ENCODE assay signal across 20 cellular contexts in the genomic region with DNA sequence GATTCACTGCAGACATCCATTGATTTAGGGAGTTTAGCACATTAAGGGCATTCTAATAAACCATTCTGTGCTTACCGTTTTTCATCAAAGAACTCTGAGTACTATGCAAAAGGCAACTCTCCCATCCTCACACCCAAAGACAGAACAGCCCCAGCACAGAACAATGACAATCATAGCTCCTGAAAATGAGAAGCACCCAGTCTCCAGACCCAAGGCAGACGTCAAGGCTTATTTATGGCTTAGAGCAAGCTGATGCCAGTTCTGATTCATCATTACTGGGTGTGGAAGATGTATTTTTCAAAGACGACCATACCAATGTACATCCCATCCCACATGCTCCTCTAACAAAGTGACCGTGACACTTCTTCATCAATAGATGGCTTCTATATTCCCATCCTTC.
A peak's percentile ranks its signal among the peaks of the same experiment; 100 is the strongest.
DNase-seq lines count a peak whose midpoint lies in the region; ATAC-seq, FAIRE-seq and TF ChIP-seq lines count a peak whose summit lies in the region.
"Had no signal": no experiment of that assay in that cellular context is flagged by ENCODE, and none has a peak within 500 bp of the region (broad histone marks: within the 10 kb centered on the region; RNA-seq: fewer than 3 reads in every experiment).

No MANE protein-coding gene starts in this region.

- H4K20me1 ChIP-seq in DOHH2 (ENCODE audit: control insufficient read depth, insufficient read depth, low read depth, low read length) (peaks cover 11% of the 10 kb centered on the region; the same call in 1 of the 2 replicates), keratinocyte (ENCODE audit: control insufficient read depth, extremely low read depth, insufficient read depth, low read length) (no peaks in the 10 kb centered on the region)

- peak overlapping the region; percentile 99 for H3K27ac Mint-ChIP-seq in activated CD4-positive, alpha-beta memory T cell treated with anti-CD3 and anti-CD28 coated beads, Interleukin-2, amount 10 ng/mL, durations not matched to agents 7 days and 5 days
- H3K27ac Mint-ChIP-seq: nephron progenitor cell had no signal

- H3K9me2 ChIP-seq in DOHH2 (replicated peaks; ENCODE audit: control insufficient read depth, low read length) = no peaks in the 10 kb centered on the region

- DNase-seq in NCI-H510A treated with DMSO at 0.1 percent for 48 hours (lab: John Stamatoyannopoulos, UW) (peak; percentile 50), NCI-H510A (lab: John Stamatoyannopoulos, UW) (no peak), keratinocyte (ENCODE audit: low read depth, low spot score) (no peak), iPS-NIHi11 (ENCODE audit: low spot score) (no peak), NCI-H1694 treated with DMSO at 0.1 percent for 48 hours (lab: John Stamatoyannopoulos, UW) (no peak)
- DNase-seq in activated CD4-positive, alpha-beta memory T cell treated with anti-CD3 and anti-CD28 coated beads, Interleukin-2, amount 10 ng/mL, durations not matched to agents 7 days and 5 days = no peak
- DNase-seq: activated CD4-positive, alpha-beta T cell treated with anti-CD3 and anti-CD28 coated beads, Interleukin-2, amount 50 U/mL, for 1 hour; activated T-cell treated with anti-CD3 and anti-CD28 coated beads, Interleukin-2, amount 50 U/mL, for 4 hours; hippocampal formation; NCI-H2171; NCI-H82; nephron progenitor cell; Peyer's patch; uterus had no signal

- peak; percentile 49 for FAIRE-seq in keratinocyte (lab: Jason Lieb, UNC)
- FAIRE-seq: A549, H1 had no signal

- no peak overlapping the region for H3K9ac ChIP-seq in keratinocyte (ENCODE audit: control insufficient read depth, extremely low read depth, insufficient read depth, low read length)

- no peak overlapping the region for H3K27ac ChIP-seq in DOHH2 (ENCODE audit: low read depth, low read length)
- no peak overlapping the region for H3K27ac ChIP-seq in keratinocyte (ENCODE audit: control insufficient read depth, insufficient read depth, low read length)
- H3K27ac ChIP-seq: A549, cardiac muscle cell, Peyer's patch, skin epidermis, uterus had no signal

- H3K79me2 ChIP-seq in DOHH2 (ENCODE audit: control insufficient read depth, low read length) (peaks cover 97% of the 10 kb centered on the region), keratinocyte (ENCODE audit: control insufficient read depth, insufficient read depth, low read length) (peaks cover 82% of the 10 kb centered on the region)

- no peak overlapping the region for H2AFZ ChIP-seq in keratinocyte (ENCODE audit: control insufficient read depth, low read length)

- no peaks in the 10 kb centered on the region for H3K9me1 ChIP-seq in keratinocyte (ENCODE audit: control insufficient read depth, extremely low read depth, insufficient read depth, low read length)

- peaks cover 19% of the 10 kb centered on the region for H3K36me3 ChIP-seq in DOHH2 (ENCODE audit: control insufficient read depth, low read length)
- no peaks in the 10 kb centered on the region for H3K36me3 ChIP-seq in keratinocyte (ENCODE audit: control insufficient read depth in 2 of 2, extremely low read depth in 1 of 2, insufficient read depth in 2 of 2, low read length in 2 of 2)
- H3K36me3 ChIP-seq: cardiac muscle cell, Peyer's patch, uterus had no signal

- H3F3A ChIP-seq in DOHH2 (ENCODE audit: control insufficient read depth, insufficient read depth) = no peaks in the 10 kb centered on the region

- peaks cover 73% of the 10 kb centered on the region for H3K4me1 Mint-ChIP-seq in activated CD4-positive, alpha-beta memory T cell treated with anti-CD3 and anti-CD28 coated beads, Interleukin-2, amount 10 ng/mL, durations not matched to agents 7 days and 5 days

- H3K36me3 Mint-ChIP-seq in activated CD4-positive, alpha-beta memory T cell treated with anti-CD3 and anti-CD28 coated beads, Interleukin-2, amount 10 ng/mL, durations not matched to agents 7 days and 5 days (ENCODE audit: low read depth) = peaks cover 51% of the 10 kb centered on the region

- ATAC-seq in HG03095 (IDR thresholded peaks at IDR 0.05; ENCODE audit: unreplicated experiment) = no peak
- ATAC-seq: A549; activated T-cell treated with anti-CD3 and anti-CD28 coated beads, Interleukin-2, amount 50 U/mL, for 4 hours had no signal

- H3K4me1 ChIP-seq in DOHH2 (ENCODE audit: control insufficient read depth, low read length) = peaks cover 71% of the 10 kb centered on the region
- peaks cover 44% of the 10 kb centered on the region for H3K4me1 ChIP-seq in keratinocyte (ENCODE audit: control insufficient read depth, extremely low read depth, insufficient read depth, low read length)
- H3K4me1 ChIP-seq: uterus had no signal

- dilution Hi-C loops in keratinocyte (cut with MboI; ENCODE audit: extremely low pct_ligation_motif_present, low sequenced_read_pairs) = no loop called here

- H3K9me3 Mint-ChIP-seq in activated CD4-positive, alpha-beta memory T cell treated with anti-CD3 and anti-CD28 coated beads, Interleukin-2, amount 10 ng/mL, durations not matched to agents 7 days and 5 days = no peaks in the 10 kb centered on the region
- H3K9me3 Mint-ChIP-seq: nephron progenitor cell had no signal

- H3K27me3 Mint-ChIP-seq in activated CD4-positive, alpha-beta memory T cell treated with anti-CD3 and anti-CD28 coated beads, Interleukin-2, amount 10 ng/mL, durations not matched to agents 7 days and 5 days = no peaks in the 10 kb centered on the region

- CTCF ChIA-PET in activated CD4-positive, alpha-beta memory T cell treated with anti-CD3 and anti-CD28 coated beads, Interleukin-2, amount 10 ng/mL, durations not matched to agents 7 days and 5 days (lab: Charles Lee) = interaction anchor here (1.1 to 3.8 kb wide), 5 partner anchors 9 to 100 kb away, joined by 3 to 29 read pairs (median 9); a partner anchor contains a TSS

- no peak overlapping the region for H3K4me3 ChIP-seq in DOHH2 (ENCODE audit: low read length)
- H3K4me3 ChIP-seq in keratinocyte (ENCODE audit: control insufficient read depth in 2 of 3, extremely low read depth in 1 of 3, insufficient read depth in 2 of 3, low read depth in 1 of 3, low read length in 3 of 3) = no peak overlapping the region
- H3K4me3 ChIP-seq: A549, cardiac muscle cell, Peyer's patch, skin epidermis, uterus had no signal

- no peaks in the 10 kb centered on the region for H3K9me3 ChIP-seq in DOHH2 (ENCODE audit: control insufficient read depth, insufficient read depth, low read length)
- H3K9me3 ChIP-seq in keratinocyte (ENCODE audit: control insufficient read depth, low read depth, low read length) = no peaks in the 10 kb centered on the region
- H3K9me3 ChIP-seq: A549, Peyer's patch, uterus had no signal

- no peak for TF ChIP-seq CTCF in DOHH2 (IDR thresholded peaks at IDR 0.05; ENCODE audit: low read depth, low read length, poor library complexity, severe bottlenecking)
- no peak for TF ChIP-seq CTCF in keratinocyte (optimal IDR thresholded peaks at IDR 0.05 in 1 of 3, IDR thresholded peaks at IDR 0.05 in 1 of 3, conservative IDR thresholded peaks at IDR 0.05 in 1 of 3; ENCODE audit: extremely low read depth in 1 of 3, insufficient read depth in 2 of 3, low read length in 3 of 3)

- no peaks in the 10 kb centered on the region for H3K27me3 ChIP-seq in DOHH2 (ENCODE audit: control insufficient read depth, low read length)
- no peaks in the 10 kb centered on the region for H3K27me3 ChIP-seq in keratinocyte (ENCODE audit: control insufficient read depth, extremely low read depth, insufficient read depth, low read length)
- H3K27me3 ChIP-seq: cardiac muscle cell, Peyer's patch, uterus had no signal

- POLR2A ChIA-PET in activated CD4-positive, alpha-beta memory T cell treated with anti-CD3 and anti-CD28 coated beads, Interleukin-2, amount 10 ng/mL, durations not matched to agents 7 days and 5 days (lab: Charles Lee) = interaction anchor here (2.0 to 10.1 kb wide), 4 partner anchors 11 to 213 kb away, joined by 6 to 191 read pairs (median 100); a partner anchor contains a TSS

- H3K4me2 ChIP-seq in DOHH2 (ENCODE audit: low read length) (0 out of 2 replicates have a peak overlapping the region, but pooled peaks have one; percentile 2), keratinocyte (ENCODE audit: control insufficient read depth, extremely low read depth, insufficient read depth, low read depth, low read length) (no peak overlapping the region)
- H3K4me2 ChIP-seq: A549 had no signal

- H3K4me3 Mint-ChIP-seq in activated CD4-positive, alpha-beta memory T cell treated with anti-CD3 and anti-CD28 coated beads, Interleukin-2, amount 10 ng/mL, durations not matched to agents 7 days and 5 days = no peak overlapping the region
- H3K4me3 Mint-ChIP-seq: activated T-cell treated with anti-CD3 and anti-CD28 coated beads, Interleukin-2, amount 50 U/mL, for 4 hours; nephron progenitor cell had no signal
